Comparison of ENCODE assay signal across 8 cellular contexts in the genomic region with DNA sequence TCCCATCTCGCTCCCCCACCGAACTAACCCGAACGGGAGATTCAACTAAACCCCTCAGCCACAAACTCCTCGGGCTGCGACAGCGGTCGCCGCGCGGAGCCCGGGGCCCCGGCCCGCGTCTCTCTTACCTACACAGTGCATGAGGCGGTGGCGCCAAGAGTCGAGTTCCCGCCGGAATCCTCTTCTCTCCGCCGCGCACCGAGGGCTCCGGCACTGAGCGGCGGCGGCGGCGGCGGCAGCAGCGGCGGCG. TPM values are rescaled to one million over a fixed set of nuclear protein-coding genes. Genes with fewer than 3 reads are reported as not detected.
A peak's percentile ranks its signal among the peaks of the same experiment; 100 is the strongest.
DNase-seq lines count a peak whose midpoint lies in the region; ATAC-seq and TF ChIP-seq lines count a peak whose summit lies in the region.

No MANE protein-coding gene starts in this region.

- H3K36me3 ChIP-seq in lower lobe of right lung (no peaks in the 10 kb centered on the region), urinary bladder (ENCODE audit: insufficient read depth) (no peaks in the 10 kb centered on the region)

- H3K4me3 ChIP-seq in lower lobe of right lung (peak overlapping the region; percentile 88), urinary bladder (ENCODE audit: low read depth, low read length) (peak overlapping the region; percentile 96)

- peak overlapping the region; percentile 90 for H3K4me3 Mint-ChIP-seq in activated naive CD4-positive, alpha-beta T cell treated with anti-CD3 and anti-CD28 coated beads, Interleukin-2, amount 50 U/mL, for 24 hours
- H3K4me3 Mint-ChIP-seq in brain = peak overlapping the region; percentile 93 to 99 (median 94)

- H3K27me3 Mint-ChIP-seq in activated naive CD4-positive, alpha-beta T cell treated with anti-CD3 and anti-CD28 coated beads, Interleukin-2, amount 50 U/mL, for 24 hours = peaks cover 8% of the 10 kb centered on the region
- H3K27me3 Mint-ChIP-seq in brain = peaks cover 35% of the 10 kb centered on the region

- WGBS in urinary bladder = under 1% methylated on average over 34 of the region's 34 CpGs

- H3K27me3 ChIP-seq in lower lobe of right lung (ENCODE audit: low read depth) = no peaks in the 10 kb centered on the region

- H3K27ac ChIP-seq in lower lobe of right lung = peak overlapping the region; percentile 90
- peak overlapping the region; percentile 92 for H3K27ac ChIP-seq in urinary bladder (ENCODE audit: low read depth)

- no peaks in the 10 kb centered on the region for H3K36me3 Mint-ChIP-seq in activated naive CD4-positive, alpha-beta T cell treated with anti-CD3 and anti-CD28 coated beads, Interleukin-2, amount 50 U/mL, for 24 hours
- no peaks in the 10 kb centered on the region for H3K36me3 Mint-ChIP-seq in brain

- intact Hi-C loops in lower lobe of right lung (cut with DNase I) = no loop called here

- peaks cover 26% of the 10 kb centered on the region for H3K4me1 Mint-ChIP-seq in activated naive CD4-positive, alpha-beta T cell treated with anti-CD3 and anti-CD28 coated beads, Interleukin-2, amount 50 U/mL, for 24 hours
- peaks cover 42% of the 10 kb centered on the region for H3K4me1 Mint-ChIP-seq in brain

- no peaks in the 10 kb centered on the region for H3K9me3 Mint-ChIP-seq in activated naive CD4-positive, alpha-beta T cell treated with anti-CD3 and anti-CD28 coated beads, Interleukin-2, amount 50 U/mL, for 24 hours
- H3K9me3 Mint-ChIP-seq in brain = peaks cover 0 to 3% (median 0%) of the 10 kb centered on the region in 5 experiments

- no peak for DNase-seq in activated naive CD4-positive, alpha-beta T cell (lab: John Stamatoyannopoulos, UW)
- DNase-seq in lower lobe of right lung (no peak), iPS-NIHi11 (ENCODE audit: low spot score) (no peak), NCI-H2227 treated with DMSO at 0.1 percent for 48 hours (lab: John Stamatoyannopoulos, UW) (no peak)

- no peaks in the 10 kb centered on the region for H3K9me3 ChIP-seq in lower lobe of right lung

- H3K27ac Mint-ChIP-seq in activated naive CD4-positive, alpha-beta T cell treated with anti-CD3 and anti-CD28 coated beads, Interleukin-2, amount 50 U/mL, for 24 hours = peak overlapping the region; percentile 71
- H3K27ac Mint-ChIP-seq in brain = peak overlapping the region in 4 of 5 experiments; percentile 72 to 95 (median 90)

- ATAC-seq in HG03521 (IDR thresholded peaks at IDR 0.05; ENCODE audit: unreplicated experiment) (peak; percentile 5), lower lobe of right lung (peak in 1 of 2 donors; percentile 35)

- peaks cover 14% of the 10 kb centered on the region for H3K4me1 ChIP-seq in lower lobe of right lung
- no peaks in the 10 kb centered on the region for H3K4me1 ChIP-seq in urinary bladder (ENCODE audit: insufficient read depth)

- TF ChIP-seq CTCF in brain (conservative IDR thresholded peaks at IDR 0.05) (no peak), lower lobe of right lung (IDR thresholded peaks at IDR 0.05) (no peak)

RNA-seq across cellular contexts. Expression of gene LCORL, which starts 0.2 kb away (rescaled TPM):
- polyA plus RNA-seq in brain (ENCODE audit: insufficient read depth, low read depth, low replicate concordance) (11.1 TPM), urinary bladder (4.5 TPM)
- total RNA-seq in lower lobe of right lung (13.6 TPM), urinary bladder (46.5 TPM)
